ENCODE assay signal across 17 cellular contexts in the genomic region with DNA sequence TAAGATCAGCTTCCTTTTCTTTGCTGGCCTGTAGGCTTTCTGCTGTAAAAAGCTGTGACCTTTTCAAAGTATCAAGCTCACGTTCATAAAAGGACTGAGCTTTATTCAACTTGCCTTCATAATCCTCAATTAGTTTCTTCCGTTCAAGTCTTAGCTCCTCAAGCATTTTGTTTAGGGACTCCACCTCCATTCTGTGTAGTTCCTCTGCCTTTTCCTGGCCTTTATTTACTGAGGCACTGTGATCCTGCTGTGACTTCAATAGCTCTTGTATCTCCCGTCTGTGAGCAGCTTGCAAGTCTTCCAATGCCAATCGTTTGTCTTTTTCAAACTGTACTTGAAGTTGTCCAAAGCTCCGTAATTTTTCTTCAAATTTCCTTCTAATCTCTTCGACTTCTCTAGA. TPM values are rescaled to one million over a fixed set of nuclear protein-coding genes. Genes with fewer than 3 reads are reported as not detected.
DNase-seq lines count a peak whose midpoint lies in the region; ATAC-seq, FAIRE-seq and TF ChIP-seq lines count a peak whose summit lies in the region.
"Had no signal": no experiment of that assay in that cellular context is flagged by ENCODE, and none has a peak within 500 bp of the region (broad histone marks: within the 10 kb centered on the region; RNA-seq: fewer than 3 reads in every experiment).

No MANE protein-coding gene starts in this region.

- peak; percentile 10 for DNase-seq in A673 (ENCODE audit: low spot score)
- no peak for DNase-seq in WTC11 (ENCODE audit: low spot score)
- no peak for DNase-seq in left lung
- no peak for DNase-seq in naive thymus-derived CD8-positive, alpha-beta T cell
- no peak for DNase-seq in H54 (ENCODE audit: insufficient read length, low spot score)
- DNase-seq in NCI-H1092 (lab: John Stamatoyannopoulos, UW): no peak
- no peak for DNase-seq in erythroblast (lab: John Stamatoyannopoulos, UW)
- DNase-seq: C1 segment of cervical spinal cord, DMS153, GM23248, Kasumi-1, NCI-H1436 treated with DMSO at 0.1 percent for 48 hours, Peyer's patch, SHP77 had no signal

- H3K36me3 ChIP-seq in A673 (ENCODE audit: insufficient read depth, low read length, poor library complexity, severe bottlenecking): no peaks in the 10 kb centered on the region
- peaks cover 9% of the 10 kb centered on the region; the same call in 1 of the 2 replicates for H3K36me3 ChIP-seq in HUES48 (ENCODE audit: control insufficient read depth, insufficient read depth, low read length)
- no peaks in the 10 kb centered on the region for H3K36me3 ChIP-seq in left lung
- H3K36me3 ChIP-seq: Peyer's patch had no signal

- peak overlapping the region; percentile 66 for H3K27ac Mint-ChIP-seq in WTC11
- H3K27ac Mint-ChIP-seq in naive thymus-derived CD8-positive, alpha-beta T cell: no peak overlapping the region

- H3K9me3 Mint-ChIP-seq in WTC11: no peaks in the 10 kb centered on the region
- no peaks in the 10 kb centered on the region for H3K9me3 Mint-ChIP-seq in naive thymus-derived CD8-positive, alpha-beta T cell

- no peak for FAIRE-seq in H54 (lab: Jason Lieb, UNC)
- FAIRE-seq: GM12878 had no signal

- H3K27me3 Mint-ChIP-seq in WTC11 (ENCODE audit: low read depth): peaks cover 23% of the 10 kb centered on the region
- peaks cover 0 to 4% (median 0%) of the 10 kb centered on the region in 5 donors for H3K27me3 Mint-ChIP-seq in naive thymus-derived CD8-positive, alpha-beta T cell

- H3K4me1 ChIP-seq in A673 (ENCODE audit: insufficient read depth, low read length, poor library complexity, severe bottlenecking) (no peaks in the 10 kb centered on the region), HUES48 (ENCODE audit: control insufficient read depth, insufficient read depth, low read length) (peaks cover 60% of the 10 kb centered on the region), left lung (no peaks in the 10 kb centered on the region)
- H3K4me1 ChIP-seq: Peyer's patch had no signal

- ATAC-seq in WTC11: peak; percentile 71
- ATAC-seq in left lung: peak; percentile 39
- no peak for ATAC-seq in naive thymus-derived CD8-positive, alpha-beta T cell
- ATAC-seq: GM12878, SK-N-SH treated with all-trans-retinoic acid at 6 μM for 48 hours had no signal

- H3K9me3 ChIP-seq in A673 (ENCODE audit: low read depth, low read length, poor library complexity, severe bottlenecking) (no peaks in the 10 kb centered on the region), HUES48 (ENCODE audit: control insufficient read depth, insufficient read depth, low read length) (no peaks in the 10 kb centered on the region), left lung (no peaks in the 10 kb centered on the region)
- H3K9me3 ChIP-seq: Peyer's patch had no signal

- POLR2A ChIA-PET in A673 (lab: Charles Lee; ENCODE audit: low non-redundant PET) (no interaction called here), WTC11 (lab: Charles Lee) (interaction anchor here (0.6 to 1.2 kb wide), 3 partner anchors 21 to 130 kb away, joined by 3 to 4 read pairs (median 3); partner anchors contain the start of genes ASF1A and FAM184A)
- POLR2A ChIA-PET in naive thymus-derived CD8-positive, alpha-beta T cell (lab: Charles Lee): no interaction called here

- H3K27me3 ChIP-seq in A673 (replicated peaks; ENCODE audit: insufficient read depth, low read depth, low read length, poor library complexity): no peaks in the 10 kb centered on the region
- peaks cover 10% of the 10 kb centered on the region; the same call in 1 of the 2 replicates for H3K27me3 ChIP-seq in HUES48 (ENCODE audit: control insufficient read depth, insufficient read depth, low read length)
- no peaks in the 10 kb centered on the region for H3K27me3 ChIP-seq in left lung
- H3K27me3 ChIP-seq: Peyer's patch had no signal

- intact Hi-C loops in A673 (cut with micrococcal nuclease; ENCODE audit: unreplicated experiment) (no loop called here), left lung (cut with DNase I) (no loop called here)

- no TSS peak for BruUV-seq in A673 (replicated peaks; lab: Mats Ljungman, UMichigan)

- H3K4me3 Mint-ChIP-seq in WTC11: peak overlapping the region; percentile 43
- no peak overlapping the region for H3K4me3 Mint-ChIP-seq in naive thymus-derived CD8-positive, alpha-beta T cell

- TF ChIP-seq CTCF in A673 (conservative IDR thresholded peaks at IDR 0.05; ENCODE audit: low read depth, low read length): no peak
- no peak for TF ChIP-seq CTCF in WTC11 (IDR thresholded peaks at IDR 0.05)
- no peak for TF ChIP-seq CTCF in left lung (IDR thresholded peaks at IDR 0.05)

- CTCF ChIA-PET in A673 (lab: Charles Lee) (no interaction called here), WTC11 (lab: Charles Lee) (interaction anchor here (0.8 to 2.3 kb wide), 8 partner anchors 12 to 95 kb away, joined by 3 to 18 read pairs (median 8); partner anchors contain the start of gene FAM184A)

- TF ChIP-seq POLR2A in H54 (IDR thresholded peaks at IDR 0.05; ENCODE audit: low read depth, low read length): no peak
- no peak for TF ChIP-seq POLR2A in erythroblast (IDR thresholded peaks at IDR 0.05; ENCODE audit: low read length)

- no peak overlapping the region for H3K27ac ChIP-seq in A673 (ENCODE audit: low read depth, low read length, poor library complexity, severe bottlenecking)
- peak overlapping the region; percentile 53 for H3K27ac ChIP-seq in HUES48 (ENCODE audit: low read depth, low read length)
- H3K27ac ChIP-seq in left lung: no peak overlapping the region
- H3K27ac ChIP-seq: GM23248, Peyer's patch had no signal

- H3K36me3 Mint-ChIP-seq in WTC11: peaks cover 6% of the 10 kb centered on the region
- peaks cover 0 to 10% (median 0%) of the 10 kb centered on the region in 3 donors for H3K36me3 Mint-ChIP-seq in naive thymus-derived CD8-positive, alpha-beta T cell

- H3K4me1 Mint-ChIP-seq in WTC11: peaks cover 61% of the 10 kb centered on the region
- peaks cover 0 to 5% (median 2%) of the 10 kb centered on the region in 4 donors for H3K4me1 Mint-ChIP-seq in naive thymus-derived CD8-positive, alpha-beta T cell

- no peak overlapping the region for H3K9ac ChIP-seq in HUES48 (ENCODE audit: low read depth, low read length)
- H3K9ac ChIP-seq: GM23248 had no signal

- H3K4me3 ChIP-seq in A673 (ENCODE audit: low read depth, low read length, poor library complexity, severe bottlenecking) (no peak overlapping the region), HUES48 (ENCODE audit: low read depth, low read length) (no peak overlapping the region; the same call in 1 of the 2 replicates), left lung (no peak overlapping the region)
- H3K4me3 ChIP-seq: GM12878, GM23248, Peyer's patch had no signal

TF ChIP-seq in WTC11, 78 proteins besides CTCF, POLR2A, EP300 and RAD21:
- TF ChIP-seq FOXK1 (CRISPR knock-in tag; IDR thresholded peaks at IDR 0.05) (0 out of 2 replicates have a peak, but pooled peaks have one; percentile 25), CREM (CRISPR knock-in tag; IDR thresholded peaks at IDR 0.05) (no peak)
- TF ChIP-seq, protein P1, sequence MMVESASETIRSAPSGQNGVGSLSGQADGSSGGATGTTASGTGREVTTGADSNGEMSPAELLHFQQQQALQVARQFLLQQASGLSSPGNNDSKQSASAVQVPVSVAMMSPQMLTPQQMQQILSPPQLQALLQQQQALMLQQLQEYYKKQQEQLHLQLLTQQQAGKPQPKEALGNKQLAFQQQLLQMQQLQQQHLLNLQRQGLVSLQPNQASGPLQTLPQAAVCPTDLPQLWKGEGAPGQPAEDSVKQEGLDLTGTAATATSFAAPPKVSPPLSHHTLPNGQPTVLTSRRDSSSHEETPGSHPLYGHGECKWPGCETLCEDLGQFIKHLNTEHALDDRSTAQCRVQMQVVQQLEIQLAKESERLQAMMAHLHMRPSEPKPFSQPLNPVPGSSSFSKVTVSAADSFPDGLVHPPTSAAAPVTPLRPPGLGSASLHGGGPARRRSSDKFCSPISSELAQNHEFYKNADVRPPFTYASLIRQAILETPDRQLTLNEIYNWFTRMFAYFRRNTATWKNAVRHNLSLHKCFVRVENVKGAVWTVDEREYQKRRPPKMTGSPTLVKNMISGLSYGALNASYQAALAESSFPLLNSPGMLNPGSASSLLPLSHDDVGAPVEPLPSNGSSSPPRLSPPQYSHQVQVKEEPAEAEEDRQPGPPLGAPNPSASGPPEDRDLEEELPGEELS (CRISPR knock-in tag; IDR thresholded peaks at IDR 0.05): peak; percentile 76; the same call in 1 of the 2 replicates
TF ChIP-seq in WTC11: peak in this region for 2.

RNA-seq across cellular contexts. Expression of gene FAM184A, which starts 54.4 kb away (rescaled TPM):
- total RNA-seq in A673 (2021) (0.97 and 2.1 TPM in 2 replicates), WTC11 (2021) (13.3 to 19.2 TPM (median 16.2 TPM) in 3 replicates), left lung (10 to 100 TPM; 13.3 to 21.7 TPM)
- 1 to 10 TPM; 3.4 to 5.3 TPM for total RNA-seq in naive thymus-derived CD8-positive, alpha-beta T cell
- polyA plus RNA-seq in naive thymus-derived CD8-positive, alpha-beta T cell: 1 to 10 TPM in 1 of 3 donors, under 1 TPM in 2; 0.51 to 2.2 (median 0.95) TPM
- total RNA-seq: GM12878, GM23248 had no signal

Comparison
In these comparisons a context has a peak if more than half of its experiments do, and no peak if none do; other contexts are left out.
1. ATAC-seq: peak in WTC11 (single experiment) and left lung (single experiment); none in naive thymus-derived CD8-positive, alpha-beta T cell (0 of 2).